Comparison of ENCODE assay signal across 10 cellular contexts in genomic region chr11:94638278-94638901, GRCh38.
DNase-seq lines count a peak whose midpoint lies in the region; ATAC-seq and TF ChIP-seq lines count a peak whose summit lies in the region.
"Had no signal": no experiment of that assay in that cellular context is flagged by ENCODE, and none has a peak within 500 bp of the region (broad histone marks: within the 10 kb centered on the region; RNA-seq: fewer than 3 reads in every experiment).

No MANE protein-coding gene starts in this region.

- H3K36me3 ChIP-seq in HCT116 (ENCODE audit: control insufficient read depth in 1 of 2, insufficient read depth in 2 of 2, low read length in 2 of 2), result no peaks in the 10 kb centered on the region
- H3K36me3 ChIP-seq in adipocyte (ENCODE audit: control insufficient read depth, insufficient read depth, low read length, severe bottlenecking), result no peaks in the 10 kb centered on the region
- no peaks in the 10 kb centered on the region for H3K36me3 ChIP-seq in lower lobe of right lung
- H3K36me3 ChIP-seq in thymus (ENCODE audit: control insufficient read depth, insufficient read depth), result no peaks in the 10 kb centered on the region

- H3K27ac ChIP-seq in HCT116 (ENCODE audit: low read depth, low read length) (no peak overlapping the region), lower lobe of right lung (peak overlapping the region; percentile 69), thymus (ENCODE audit: low read depth) (peak overlapping the region; percentile 53)

- no peak for TF ChIP-seq POLR2A in HCT116 (IDR thresholded peaks at IDR 0.05; ENCODE audit: borderline replicate concordance, extremely low read depth, insufficient read depth, insufficient read length)

- H3K9me3 ChIP-seq in HCT116 (ENCODE audit: control insufficient read depth in 1 of 2, insufficient read depth in 1 of 2, low read depth in 1 of 2, low read length in 2 of 2), result no peaks in the 10 kb centered on the region
- no peaks in the 10 kb centered on the region for H3K9me3 ChIP-seq in adipocyte (ENCODE audit: control insufficient read depth, low read length)
- no peaks in the 10 kb centered on the region for H3K9me3 ChIP-seq in lower lobe of right lung
- no peaks in the 10 kb centered on the region for H3K9me3 ChIP-seq in thymus (ENCODE audit: control insufficient read depth)

- CTCF ChIA-PET in HCT116 (lab: Charles Lee), result no interaction called here

- ATAC-seq in HCT116 (no peak), lower lobe of right lung (peak; percentile 28 to 53)

- no peaks in the 10 kb centered on the region for H3K9me2 ChIP-seq in HCT116 (ENCODE audit: insufficient read depth)

- DNase-seq in HCT116 (ENCODE audit: low read depth, low spot score) (no peak), adipocyte (ENCODE audit: low read depth) (peak; percentile 20), lower lobe of right lung (no peak), DMS114 treated with DMSO at 0.1 percent for 48 hours (lab: John Stamatoyannopoulos, UW; ENCODE audit: unreplicated experiment) (no peak), SK-N-DZ (ENCODE audit: low spot score) (no peak), ureter (ENCODE audit: low spot score) (no peak)
- DNase-seq: activated T-cell treated with anti-CD3 and anti-CD28 coated beads, Interleukin-2, amount 50 U/mL, for 1 hour; NCI-H2171 treated with DMSO at 0.1 percent for 48 hours; SW 1271 had no signal

- H3K79me2 ChIP-seq in HCT116 (ENCODE audit: insufficient read depth, low read length), result no peaks in the 10 kb centered on the region

- H3K4me2 ChIP-seq in HCT116 (ENCODE audit: low read length), result peak overlapping the region; percentile 85; the same call in 1 of the 2 replicates

- H4K20me1 ChIP-seq in HCT116 (ENCODE audit: insufficient read depth), result no peaks in the 10 kb centered on the region

- TF ChIP-seq RAD21 in HCT116 (IDR thresholded peaks at IDR 0.05; ENCODE audit: low read depth), result no peak

- H2AFZ ChIP-seq in HCT116 (ENCODE audit: low read depth, low read length, poor library complexity, severe bottlenecking), result no peak overlapping the region

- no peaks in the 10 kb centered on the region for H3K27me3 ChIP-seq in HCT116 (ENCODE audit: insufficient read depth, low read length)
- no peaks in the 10 kb centered on the region for H3K27me3 ChIP-seq in adipocyte (replicated peaks; ENCODE audit: control insufficient read depth, insufficient read depth, low read length)
- H3K27me3 ChIP-seq in lower lobe of right lung (ENCODE audit: low read depth), result no peaks in the 10 kb centered on the region
- no peaks in the 10 kb centered on the region for H3K27me3 ChIP-seq in thymus (ENCODE audit: control insufficient read depth, insufficient read depth)

- 94% methylated on average over 4 of the region's 4 CpGs for WGBS in thymus

- RAD21 ChIA-PET in HCT116 (lab: Charles Lee; ENCODE audit: low non-redundant PET in 1 of 2, low total read pairs in 2 of 2, uncharacterized antibody in 2 of 2, unreplicated experiment in 2 of 2), result no interaction called here

- H3K4me3 ChIP-seq in HCT116 (replicated peaks in 1 of 2; ENCODE audit: low read depth in 1 of 2, low read length in 2 of 2) (no peak overlapping the region), adipocyte (ENCODE audit: low read length) (peak overlapping the region; percentile 62), lower lobe of right lung (no peak overlapping the region), thymus (ENCODE audit: low read length) (no peak overlapping the region)

- POLR2A ChIA-PET in HCT116 (lab: Charles Lee), result no interaction called here

- TF ChIP-seq CTCF in HCT116 (IDR thresholded peaks at IDR 0.05 in 2 of 3, conservative IDR thresholded peaks at IDR 0.05 in 1 of 3; ENCODE audit: borderline replicate concordance in 1 of 3, insufficient read depth in 1 of 3, low read depth in 2 of 3, low read length in 2 of 3) (no peak), lower lobe of right lung (IDR thresholded peaks at IDR 0.05) (no peak)

- intact Hi-C loops in HCT116 (cut with micrococcal nuclease) (no loop called here), lower lobe of right lung (cut with DNase I) (no loop called here)

- H3K9ac ChIP-seq in HCT116 (ENCODE audit: low read length) (no peak overlapping the region), adipocyte (ENCODE audit: low read length) (peak overlapping the region; percentile 58)

- BruUV-seq in HCT116 (replicated peaks; lab: Mats Ljungman, UMichigan), result no TSS peak

- H3K4me1 ChIP-seq in HCT116 (ENCODE audit: control insufficient read depth in 1 of 2, insufficient read depth in 2 of 2, low read length in 2 of 2) (peaks cover 0 to 16% of the 10 kb centered on the region in 2 experiments; a peak in 3 of 4 replicates), adipocyte (ENCODE audit: control insufficient read depth, insufficient read depth, low read length) (peaks cover 14% of the 10 kb centered on the region), lower lobe of right lung (peaks cover 19% of the 10 kb centered on the region), thymus (ENCODE audit: control insufficient read depth, insufficient read depth, low read length) (no peaks in the 10 kb centered on the region)

TF ChIP-seq in HCT116, 20 proteins besides CTCF, POLR2A, EP300 and RAD21:
- TF ChIP-seq FOSL1 (IDR thresholded peaks at IDR 0.05; ENCODE audit: low read depth) (no peak), ZNF274 (IDR thresholded peaks at IDR 0.05; ENCODE audit: low read depth, low read length) (no peak), EZH2phosphoT487 (IDR thresholded peaks at IDR 0.05; ENCODE audit: borderline replicate concordance) (no peak), EGR1 (IDR thresholded peaks at IDR 0.05; ENCODE audit: low read depth) (no peak), ZBTB33 (IDR thresholded peaks at IDR 0.05; ENCODE audit: extremely low read depth, insufficient replicate concordance, low read length) (no peak), CBX3 (IDR thresholded peaks at IDR 0.05; ENCODE audit: low read depth) (no peak), REST (IDR thresholded peaks at IDR 0.05; ENCODE audit: low read depth) (no peak), SP1 (IDR thresholded peaks at IDR 0.05; ENCODE audit: low read depth) (no peak), SIN3A (IDR thresholded peaks at IDR 0.05; ENCODE audit: low read depth) (no peak), YY1 (IDR thresholded peaks at IDR 0.05; ENCODE audit: extremely low read depth, insufficient replicate concordance, low read depth, low read length) (no peak), EZH2 (IDR thresholded peaks at IDR 0.05) (no peak), CEBPB (IDR thresholded peaks at IDR 0.05; ENCODE audit: low read depth) (no peak)
- TF ChIP-seq, protein P1, sequence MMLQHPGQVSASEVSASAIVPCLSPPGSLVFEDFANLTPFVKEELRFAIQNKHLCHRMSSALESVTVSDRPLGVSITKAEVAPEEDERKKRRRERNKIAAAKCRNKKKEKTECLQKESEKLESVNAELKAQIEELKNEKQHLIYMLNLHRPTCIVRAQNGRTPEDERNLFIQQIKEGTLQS (IDR thresholded peaks at IDR 0.05), result no peak
